Comparison of ENCODE assay signal across 8 cellular contexts in genomic region chr11:77073328-77074001, GRCh38. TPM values are rescaled to one million over a fixed set of nuclear protein-coding genes. Genes with fewer than 3 reads are reported as not detected.
A peak's percentile ranks its signal among the peaks of the same experiment; 100 is the strongest.
DNase-seq lines count a peak whose midpoint lies in the region; ATAC-seq, FAIRE-seq and TF ChIP-seq lines count a peak whose summit lies in the region.

No MANE protein-coding gene starts in this region.

- H3K36me3 ChIP-seq in PC-3 (ENCODE audit: low read depth, low read length) (no peaks in the 10 kb centered on the region), tibial artery (no peaks in the 10 kb centered on the region)

- no peak for FAIRE-seq in D721Med (lab: Jason Lieb, UNC)

- H3K9ac ChIP-seq in PC-3 (ENCODE audit: low read length), result no peak overlapping the region

- no peaks in the 10 kb centered on the region for H3F3A ChIP-seq in PC-3 (ENCODE audit: low read length, unreplicated experiment)

- no peaks in the 10 kb centered on the region for H3K9me2 ChIP-seq in PC-3 (replicated peaks; ENCODE audit: low read length)

- no peaks in the 10 kb centered on the region for H3K79me2 ChIP-seq in PC-3 (ENCODE audit: low read length)

- H3K4me1 Mint-ChIP-seq in activated CD4-positive, alpha-beta T cell treated with anti-CD3 and anti-CD28 coated beads, Interleukin-2, amount 10 ng/mL, durations not matched to agents 7 days and 5 days, result peaks cover 19% of the 10 kb centered on the region

- BruUV-seq in PC-3 (replicated peaks; lab: Mats Ljungman, UMichigan), result no TSS peak

- TF ChIP-seq CTCF in D721Med (IDR thresholded peaks at IDR 0.05; ENCODE audit: insufficient read depth, missing control alignments) (no peak), PC-3 (conservative IDR thresholded peaks at IDR 0.05; ENCODE audit: low read depth, low read length) (peak; percentile 39; the same call in 1 of the 2 replicates), dorsolateral prefrontal cortex (IDR thresholded peaks at IDR 0.05 in 54 of 56, conservative IDR thresholded peaks at IDR 0.05 in 2 of 56; ENCODE audit: low read depth in 1 of 56, partially characterized antibody in 56 of 56) (peak in 30 of 56 donors; percentile 7 to 48 (median 28)), tibial artery (IDR thresholded peaks at IDR 0.05) (peak; percentile 41 to 48)

- intact Hi-C loops in PC-3 (cut with micrococcal nuclease) (loop anchor here (1.0 kb wide), 1 partner anchor 26 kb away; no protein-coding TSS in a partner anchor), dorsolateral prefrontal cortex (cut with DNase I) (no loop called here), tibial artery (cut with DNase I; ENCODE audit: low total_unique reads) (no loop called here)

- H3K9me3 ChIP-seq in PC-3 (ENCODE audit: low read length) (no peaks in the 10 kb centered on the region), tibial artery (no peaks in the 10 kb centered on the region)

- POLR2A ChIA-PET in PC-3 (lab: Charles Lee; ENCODE audit: unreplicated experiment), result no interaction called here
- POLR2A ChIA-PET in activated CD4-positive, alpha-beta T cell treated with anti-CD3 and anti-CD28 coated beads, Interleukin-2, amount 10 ng/mL, durations not matched to agents 7 days and 5 days (lab: Charles Lee), result no interaction called here

- ATAC-seq in PC-3, result peak; percentile 92
- no peak for ATAC-seq in GM19455 (IDR thresholded peaks at IDR 0.05; ENCODE audit: unreplicated experiment)

- H3K9me3 Mint-ChIP-seq in activated CD4-positive, alpha-beta T cell treated with anti-CD3 and anti-CD28 coated beads, Interleukin-2, amount 10 ng/mL, durations not matched to agents 7 days and 5 days, result no peaks in the 10 kb centered on the region

- no peaks in the 10 kb centered on the region for H4K20me1 ChIP-seq in PC-3 (ENCODE audit: low read length)

- H3K4me3 Mint-ChIP-seq in activated CD4-positive, alpha-beta T cell treated with anti-CD3 and anti-CD28 coated beads, Interleukin-2, amount 10 ng/mL, durations not matched to agents 7 days and 5 days, result no peak overlapping the region

- CTCF ChIA-PET in PC-3 (lab: Charles Lee), result interaction anchor here (1.4 to 1.5 kb wide), 2 partner anchors 18 to 26 kb away, joined by 8 to 19 read pairs; no protein-coding TSS in a partner anchor
- CTCF ChIA-PET in activated CD4-positive, alpha-beta T cell treated with anti-CD3 and anti-CD28 coated beads, Interleukin-2, amount 10 ng/mL, durations not matched to agents 7 days and 5 days (lab: Charles Lee), result interaction anchor here (2.2 to 2.4 kb wide), 2 partner anchors 9 to 17 kb away, joined by 8 to 9 read pairs; no protein-coding TSS in a partner anchor

- H3K4me3 ChIP-seq in PC-3 (ENCODE audit: low read length) (no peak overlapping the region), dorsolateral prefrontal cortex (no peak overlapping the region), tibial artery (no peak overlapping the region)

- H3K27me3 ChIP-seq in PC-3 (ENCODE audit: low read length) (no peaks in the 10 kb centered on the region), dorsolateral prefrontal cortex (no peaks in the 10 kb centered on the region), tibial artery (no peaks in the 10 kb centered on the region)

- peak overlapping the region; percentile 9; the same call in 1 of the 2 replicates for H2AFZ ChIP-seq in PC-3 (ENCODE audit: low read length)

- peak overlapping the region; percentile 14 for H3K4me2 ChIP-seq in PC-3 (ENCODE audit: low read length)

- peaks cover 9% of the 10 kb centered on the region for H3K27me3 Mint-ChIP-seq in activated CD4-positive, alpha-beta T cell treated with anti-CD3 and anti-CD28 coated beads, Interleukin-2, amount 10 ng/mL, durations not matched to agents 7 days and 5 days

- H3K27ac ChIP-seq in PC-3 (ENCODE audit: low read length) (peak overlapping the region; percentile 51), dorsolateral prefrontal cortex (peak overlapping the region in 56 of 59 donors; percentile 3 to 85 (median 70)), tibial artery (peak overlapping the region; percentile 74 to 86)

- H3K27ac Mint-ChIP-seq in activated CD4-positive, alpha-beta T cell treated with anti-CD3 and anti-CD28 coated beads, Interleukin-2, amount 10 ng/mL, durations not matched to agents 7 days and 5 days, result no peak overlapping the region

- H3K4me1 ChIP-seq in PC-3 (ENCODE audit: insufficient read depth, low read length) (peaks cover 29% of the 10 kb centered on the region), tibial artery (peaks cover 0 to 32% (median 29%) of the 10 kb centered on the region in 4 donors)

- H3K36me3 Mint-ChIP-seq in activated CD4-positive, alpha-beta T cell treated with anti-CD3 and anti-CD28 coated beads, Interleukin-2, amount 10 ng/mL, durations not matched to agents 7 days and 5 days (ENCODE audit: low read depth), result no peaks in the 10 kb centered on the region

- peak; percentile 18 for DNase-seq in D721Med (ENCODE audit: insufficient read length, low spot score)
- DNase-seq in PC-3, result peak; percentile 75
- DNase-seq in dorsolateral prefrontal cortex, result peak in 8 of 10 donors; percentile 41 to 74 (median 66)
- DNase-seq in medulla oblongata (ENCODE audit: extremely low spot score), result peak; percentile 43
- peak; percentile 94 to 96 for DNase-seq in tibial artery
- DNase-seq in activated CD4-positive, alpha-beta T cell treated with anti-CD3 and anti-CD28 coated beads, Interleukin-2, amount 10 ng/mL, durations not matched to agents 7 days and 5 days, result no peak
- DNase-seq in activated naive CD4-positive, alpha-beta T cell treated with Interleukin-2 at 50 U/mL for 16 hours, result no peak

RNA-seq across cellular contexts. Expression of gene CAPN5, which starts 6.7 kb away (rescaled TPM):
- total RNA-seq in PC-3 (2014; rRNA removed) (6.3 and 7.7 TPM in 2 replicates), dorsolateral prefrontal cortex (10 to 100 TPM; 12.5 to 36.7 (median 23.3) TPM)
- under 1 TPM; 0.81 to 0.89 TPM for total RNA-seq in activated CD4-positive, alpha-beta T cell treated with anti-CD3 and anti-CD28 coated beads, Interleukin-2, amount 10 ng/mL, durations not matched to agents 7 days and 5 days

RNA-seq across cellular contexts. Expression of gene OMP, which starts 29.2 kb away (rescaled TPM):
- total RNA-seq in PC-3 (2014; rRNA removed) (not detected in 2 replicates), dorsolateral prefrontal cortex (1 to 10 TPM in 58 of 120 experiments, under 1 TPM in 3, not detected in 59; 0.86 to 4.4 (median 1.8) TPM)
- not detected for total RNA-seq in activated CD4-positive, alpha-beta T cell treated with anti-CD3 and anti-CD28 coated beads, Interleukin-2, amount 10 ng/mL, durations not matched to agents 7 days and 5 days

RNA-seq across cellular contexts. Expression of gene B3GNT6, which starts 39.3 kb away (rescaled TPM):
- total RNA-seq in PC-3 (2014; rRNA removed) (0.04 TPM in 1 of 2 replicates, not detected in the other), dorsolateral prefrontal cortex (1 to 10 TPM in 1 of 120 experiments, under 1 TPM in 38, not detected in 81; 0.16 to 1.0 (median 0.32) TPM)
- not detected for total RNA-seq in activated CD4-positive, alpha-beta T cell treated with anti-CD3 and anti-CD28 coated beads, Interleukin-2, amount 10 ng/mL, durations not matched to agents 7 days and 5 days

RNA-seq across cellular contexts. Expression of gene MYO7A, which starts 54.6 kb away (rescaled TPM):
- total RNA-seq in PC-3 (2014; rRNA removed) (0.66 and 1.2 TPM in 2 replicates), dorsolateral prefrontal cortex (10 to 100 TPM in 27 of 120 experiments, 1 to 10 TPM in 93; 3.4 to 21.5 (median 7.7) TPM)
- under 1 TPM; 0.07 to 0.15 TPM for total RNA-seq in activated CD4-positive, alpha-beta T cell treated with anti-CD3 and anti-CD28 coated beads, Interleukin-2, amount 10 ng/mL, durations not matched to agents 7 days and 5 days

Comparison
In these comparisons a context has a peak if more than half of its experiments do, and no peak if none do; other contexts are left out.
1. DNase-seq: peak in D721Med (single experiment), PC-3 (single experiment), dorsolateral prefrontal cortex (8 of 10), medulla oblongata (single experiment) and tibial artery (2 of 2); none in activated CD4-positive, alpha-beta T cell treated with anti-CD3 and anti-CD28 coated beads, Interleukin-2, amount 10 ng/mL, durations not matched to agents 7 days and 5 days (single experiment) and activated naive CD4-positive, alpha-beta T cell treated with Interleukin-2 at 50 U/mL for 16 hours (single experiment).
2. Peak in every context shown above with its lines, with median percentiles within 50 percentile points of each other: H3K27ac ChIP-seq.